In genomic region chr1:213666922-213667321, GRCh38 we compare ENCODE assay signal across 34 cellular contexts.
"Had no signal": no experiment of that assay in that cellular context is flagged by ENCODE, and none has a peak within 500 bp of the region (broad histone marks: within the 10 kb centered on the region; RNA-seq: fewer than 3 reads in every experiment).

No MANE protein-coding gene starts in this region.

- H3K4me3 ChIP-seq: adrenal gland, body of pancreas, breast epithelium, cardiac muscle cell had no signal

- H3K27ac ChIP-seq: adrenal gland, body of pancreas, brain microvascular endothelial cell, breast epithelium, cardiac muscle cell had no signal

- H3K9me3 ChIP-seq: adrenal gland, body of pancreas, breast epithelium had no signal

- H3K4me1 ChIP-seq: adrenal gland, body of pancreas, breast epithelium had no signal

- ATAC-seq: activated CD8-positive, alpha-beta T cell treated with anti-CD3 and anti-CD28 coated beads for 36 hours; activated naive CD4-positive, alpha-beta T cell treated with anti-CD3 and anti-CD28 coated beads, Interleukin-2, amount 50 U/mL, for 72 hours; activated T-cell treated with anti-CD3 and anti-CD28 coated beads, Interleukin-2, amount 50 U/mL, for 4 hours; activated T-cell treated with anti-CD3 and anti-CD28 coated beads, Interleukin-2, amount 50 U/mL, for 72 hours; activated T-helper 17 cell treated with anti-CD3 and anti-CD28 coated beads, Interleukin-2, amount 50 U/mL, for 72 hours; body of pancreas had no signal

- H3K36me3 ChIP-seq: adrenal gland, brain microvascular endothelial cell, breast epithelium, cardiac muscle cell had no signal

- H3K27me3 ChIP-seq: adrenal gland, body of pancreas, brain microvascular endothelial cell, breast epithelium, cardiac muscle cell had no signal

- FAIRE-seq: astrocyte had no signal

- DNase-seq: activated B cell treated with CpG ODN at 0.5 μM for 24 hours; activated CD4-positive, alpha-beta memory T cell treated with anti-CD3 and anti-CD28 coated beads for 36 hours; activated CD4-positive, alpha-beta T cell treated with anti-CD3 and anti-CD28 coated beads for 4 hours; activated CD4-positive, alpha-beta T cell treated with anti-CD3 and anti-CD28 coated beads, Interleukin-2, amount 10 ng/mL, durations not matched to agents 24 days and 14 days; activated CD4-positive, alpha-beta T cell treated with anti-CD3 and anti-CD28 coated beads, Interleukin-2, amount 50 U/mL, for 1 hour; activated CD4-positive, alpha-beta T cell treated with anti-CD3 and anti-CD28 coated beads, Interleukin-2, amount 50 U/mL, for 4 hours; activated CD4-positive, CD25-positive, alpha-beta regulatory T cell treated with anti-CD3 and anti-CD28 coated beads, Interleukin-2, amount 50 U/mL, for 72 hours; activated CD8-positive, alpha-beta memory T cell treated with anti-CD3 and anti-CD28 coated beads, Interleukin-2, amount 50 U/mL, for 4 hours; activated CD8-positive, alpha-beta T cell treated with anti-CD3 and anti-CD28 coated beads for 36 hours; activated effector memory CD4-positive, alpha-beta T cell treated with anti-CD3 and anti-CD28 coated beads, Interleukin-2, amount 50 U/mL, for 16 hours; activated gamma-delta T cell treated with Interleukin-2 at 50 U/mL for 16 hours; activated naive CD4-positive, alpha-beta T cell; activated naive CD4-positive, alpha-beta T cell treated with anti-CD3 and anti-CD28 coated beads for 36 hours; activated naive CD4-positive, alpha-beta T cell treated with anti-CD3 and anti-CD28 coated beads, Interleukin-2, amount 50 U/mL, for 16 hours; activated naive CD8-positive, alpha-beta T cell treated with anti-CD3 and anti-CD28 coated beads for 36 hours; activated T-cell treated with anti-CD3 and anti-CD28 coated beads for 4 hours; activated T-cell treated with anti-CD3 and anti-CD28 coated beads, Interleukin-2, amount 50 U/mL, for 1 hour; activated T-cell treated with anti-CD3 and anti-CD28 coated beads, Interleukin-2, amount 50 U/mL, for 4 hours; activated T-cell treated with anti-CD3 and anti-CD28 coated beads, Interleukin-2, amount 50 U/mL, for 72 hours; adrenal gland; amniotic stem cell; aorta; body of pancreas; brain microvascular endothelial cell; caudate nucleus; cerebellar nuclear complex; T-helper 1 cell; T-helper 2 cell; T-helper 9 cell had no signal
